Comparison of ENCODE assay signal across 10 cellular contexts in the genomic region with DNA sequence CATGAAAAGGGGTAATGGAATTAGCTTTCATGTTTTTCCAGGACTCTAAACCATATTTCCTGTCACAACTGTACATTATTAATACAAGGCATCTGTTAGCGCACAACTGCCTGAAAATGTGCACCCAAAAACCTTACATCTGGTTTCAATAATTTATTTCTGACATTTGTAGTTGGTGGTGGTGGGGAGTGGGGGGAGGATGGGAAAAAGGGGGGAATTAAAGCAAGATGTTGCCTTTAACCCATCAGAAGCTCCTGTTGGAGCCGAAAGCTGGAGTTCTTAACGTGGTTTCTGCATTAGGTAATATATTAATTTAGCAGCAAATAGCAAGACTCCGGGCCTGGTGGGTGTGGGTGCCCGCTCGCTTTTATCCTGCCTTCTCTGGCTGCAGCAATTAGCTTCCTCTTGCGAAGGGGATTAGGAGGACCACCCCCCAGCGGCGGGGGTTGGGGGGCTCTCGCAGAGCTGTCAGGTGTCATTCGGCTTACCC. TPM values are rescaled to one million over a fixed set of nuclear protein-coding genes. Genes with fewer than 3 reads are reported as not detected.
DNase-seq lines count a peak whose midpoint lies in the region; ATAC-seq and TF ChIP-seq lines count a peak whose summit lies in the region.
"Had no signal": no experiment of that assay in that cellular context is flagged by ENCODE, and none has a peak within 500 bp of the region (broad histone marks: within the 10 kb centered on the region; RNA-seq: fewer than 3 reads in every experiment).

No MANE protein-coding gene starts in this region.

- no peaks in the 10 kb centered on the region for H3K9me3 ChIP-seq in fibroblast of lung (ENCODE audit: control insufficient read depth, insufficient read depth, low read depth, low read length)
- no peaks in the 10 kb centered on the region for H3K9me3 ChIP-seq in CD8-positive, alpha-beta T cell (ENCODE audit: low read length)

- POLR2A ChIA-PET in CD8-positive, alpha-beta T cell (lab: Charles Lee): no interaction called here

- peak overlapping the region; percentile 37 for H3K4me3 ChIP-seq in AG09309 (ENCODE audit: control insufficient read depth, low read depth, low read length)
- peak overlapping the region in 1 of 4 experiments; percentile 48 for H3K4me3 ChIP-seq in fibroblast of lung (replicated peaks in 1 of 4; ENCODE audit: control extremely low read depth in 1 of 4, insufficient read depth in 1 of 4, low read depth in 3 of 4, low read length in 4 of 4)
- H3K4me3 ChIP-seq in CD8-positive, alpha-beta T cell (ENCODE audit: low read depth, low read length): no peak overlapping the region

- TF ChIP-seq CTCF in AG09309 (IDR thresholded peaks at IDR 0.05; ENCODE audit: control insufficient read depth, insufficient read depth, low read depth, low read length, missing control alignments) (no peak), fibroblast of lung (conservative IDR thresholded peaks at IDR 0.05 in 1 of 2, IDR thresholded peaks at IDR 0.05 in 1 of 2; ENCODE audit: low read depth in 1 of 2, low read length in 2 of 2) (no peak), omental fat pad (IDR thresholded peaks at IDR 0.05) (no peak)
- no peak for TF ChIP-seq CTCF in CD8-positive, alpha-beta T cell (IDR thresholded peaks at IDR 0.05)

- H3K36me3 Mint-ChIP-seq in CD8-positive, alpha-beta T cell: no peaks in the 10 kb centered on the region

- ATAC-seq in omental fat pad (ENCODE audit: low FRiP score) (peak; percentile 35), HG03565 (IDR thresholded peaks at IDR 0.05; ENCODE audit: unreplicated experiment) (no peak)
- no peak for ATAC-seq in CD8-positive, alpha-beta T cell

- peaks cover 5% of the 10 kb centered on the region for H3K4me1 Mint-ChIP-seq in CD8-positive, alpha-beta T cell (ENCODE audit: low read depth)

- H2AFZ ChIP-seq in fibroblast of lung (ENCODE audit: low read length): no peak overlapping the region

- no peak overlapping the region for H3K4me3 Mint-ChIP-seq in CD8-positive, alpha-beta T cell

- H3K27me3 ChIP-seq in fibroblast of lung (ENCODE audit: control insufficient read depth, insufficient read depth, low read length): no peaks in the 10 kb centered on the region
- H3K27me3 ChIP-seq in CD8-positive, alpha-beta T cell (ENCODE audit: insufficient read depth, low read length): peaks cover 16% of the 10 kb centered on the region

- no peak overlapping the region for H3K4me2 ChIP-seq in fibroblast of lung (ENCODE audit: extremely low read depth, insufficient read depth, low read length)

- CTCF ChIA-PET in CD8-positive, alpha-beta T cell (lab: Charles Lee): no interaction called here

- DNase-seq in AG09309 (ENCODE audit: low read depth): peak; percentile 74
- peak; percentile 85 for DNase-seq in RPMI7951 (ENCODE audit: low read depth)
- DNase-seq in fibroblast of lung (ENCODE audit: low read depth in 2 of 2): peak; percentile 71 to 88
- no peak for DNase-seq in omental fat pad (ENCODE audit: low spot score)
- no peak for DNase-seq in 8988T
- DNase-seq in CD8-positive, alpha-beta T cell: no peak
- DNase-seq in NCI-H510A (lab: John Stamatoyannopoulos, UW): no peak
- DNase-seq: DND-41, NCI-H1048 had no signal

- H3K79me2 ChIP-seq in fibroblast of lung (ENCODE audit: control insufficient read depth, insufficient read depth, low read length): no peaks in the 10 kb centered on the region

- H4K20me1 ChIP-seq in fibroblast of lung (ENCODE audit: control insufficient read depth, extremely low read depth, insufficient read depth, low read length): no peaks in the 10 kb centered on the region

- no peak overlapping the region for H3K9ac ChIP-seq in fibroblast of lung (ENCODE audit: insufficient read depth, low read length)

- H3K4me1 ChIP-seq in fibroblast of lung (ENCODE audit: control insufficient read depth, extremely low read depth, insufficient read depth, low read length): peaks cover 11% of the 10 kb centered on the region
- H3K4me1 ChIP-seq in CD8-positive, alpha-beta T cell (ENCODE audit: insufficient read depth, low read length): peaks cover 7% of the 10 kb centered on the region

- H3K27ac ChIP-seq in fibroblast of lung (ENCODE audit: insufficient read depth, low read length): no peak overlapping the region
- no peak overlapping the region for H3K27ac ChIP-seq in CD8-positive, alpha-beta T cell (ENCODE audit: low read depth, low read length)

- no peaks in the 10 kb centered on the region for H3K36me3 ChIP-seq in fibroblast of lung (ENCODE audit: control insufficient read depth, insufficient read depth, low read length)
- no peaks in the 10 kb centered on the region for H3K36me3 ChIP-seq in CD8-positive, alpha-beta T cell (ENCODE audit: insufficient read depth, low read length)

- H3K27ac Mint-ChIP-seq in CD8-positive, alpha-beta T cell: no peak overlapping the region

- H3K27me3 Mint-ChIP-seq in CD8-positive, alpha-beta T cell (ENCODE audit: low read depth): peaks cover 50% of the 10 kb centered on the region

- no peaks in the 10 kb centered on the region for H3K9me3 Mint-ChIP-seq in CD8-positive, alpha-beta T cell

- intact Hi-C loops in CD8-positive, alpha-beta T cell (cut with DNase I, micrococcal nuclease): no loop called here

RNA-seq across cellular contexts. Expression of a gene that starts 36.9 kb away (rescaled TPM):
- 3.1 and 4.2 TPM in 2 replicates for total RNA-seq in RPMI7951 (2014; rRNA removed; shearing (Covaris generic))
- total RNA-seq in fibroblast of lung (2.3 and 4.8 TPM in 2 replicates), omental fat pad (1 to 10 TPM; 3.4 to 7.8 (median 4.6) TPM)
- 1.3 and 3.6 TPM in 2 replicates for polyA plus RNA-seq in fibroblast of lung
- 1.3 and 2.7 TPM in 2 replicates for polyA plus RNA-seq in fibroblast of lung (2012)
- 2.0 and 3.0 TPM in 2 replicates for polyA minus RNA-seq in fibroblast of lung (ENCODE audit: low replicate concordance)
- total RNA-seq in CD8-positive, alpha-beta T cell: 1 to 10 TPM; 1.8 to 2.9 TPM

RNA-seq across cellular contexts. Expression of a gene that starts 59.2 kb away (rescaled TPM):
- 19.8 TPM in 2 replicates for total RNA-seq in RPMI7951 (2014; rRNA removed; shearing (Covaris generic))
- total RNA-seq in fibroblast of lung (under 0.01 and 0.17 TPM in 2 replicates), omental fat pad (1 to 10 TPM in 2 of 4 donors, under 1 TPM in 2; 0.36 to 2.7 (median 1.5) TPM)
- 0.87 and 7.6 TPM in 2 replicates for polyA plus RNA-seq in fibroblast of lung
- polyA plus RNA-seq in fibroblast of lung (2012): 0.66 and 5.6 TPM in 2 replicates
- 0.33 and 1.7 TPM in 2 replicates for polyA minus RNA-seq in fibroblast of lung (ENCODE audit: low replicate concordance)
- total RNA-seq in CD8-positive, alpha-beta T cell: not detected

Comparison
In these comparisons a context has a peak if more than half of its experiments do, and no peak if none do; other contexts are left out.
1. DNase-seq: peak in AG09309 (single experiment), RPMI7951 (single experiment) and fibroblast of lung (2 of 2); none in omental fat pad (single experiment), 8988T (single experiment), CD8-positive, alpha-beta T cell (0 of 7) and NCI-H510A (single experiment).